29 cellular contexts compared by ENCODE assay signal in genomic region chr6:138891255-138891986, GRCh38.
DNase-seq lines count a peak whose midpoint lies in the region; ATAC-seq and TF ChIP-seq lines count a peak whose summit lies in the region.
"Had no signal": no experiment of that assay in that cellular context is flagged by ENCODE, and none has a peak within 500 bp of the region (broad histone marks: within the 10 kb centered on the region; RNA-seq: fewer than 3 reads in every experiment).

No MANE protein-coding gene starts in this region.

- no peaks in the 10 kb centered on the region for H3K79me2 ChIP-seq in GM23338 (replicated peaks; ENCODE audit: insufficient read depth)
- H3K79me2 ChIP-seq in PC-3 (ENCODE audit: low read length) = no peaks in the 10 kb centered on the region

- H3K27me3 Mint-ChIP-seq in GM23338 (ENCODE audit: insufficient read depth, low read depth, poor library complexity) = peaks cover 5% of the 10 kb centered on the region
- H3K27me3 Mint-ChIP-seq: activated CD4-positive, alpha-beta T cell treated with anti-CD3 and anti-CD28 coated beads for 36 hours; activated T-cell treated with anti-CD3 and anti-CD28 coated beads, Interleukin-2, amount 50 U/mL, for 24 hours; effector memory CD8-positive, alpha-beta T cell; naive B cell had no signal

- H3K27me3 ChIP-seq in GM23338 (ENCODE audit: insufficient read depth) (no peaks in the 10 kb centered on the region), PC-3 (ENCODE audit: low read length) (no peaks in the 10 kb centered on the region), brain microvascular endothelial cell (replicated peaks) (no peaks in the 10 kb centered on the region), body of pancreas (no peaks in the 10 kb centered on the region), sigmoid colon (no peaks in the 10 kb centered on the region)
- H3K27me3 ChIP-seq: BLaER1, esophagus muscularis mucosa, neutrophil, tibial nerve had no signal

- H3K9me2 ChIP-seq in GM23338 (ENCODE audit: insufficient read depth) = no peaks in the 10 kb centered on the region
- no peaks in the 10 kb centered on the region for H3K9me2 ChIP-seq in PC-3 (replicated peaks; ENCODE audit: low read length)

- intact Hi-C loops in PC-3 (cut with micrococcal nuclease) (no loop called here), body of pancreas (cut with DNase I) (no loop called here), sigmoid colon (cut with DNase I) (no loop called here)

- ATAC-seq in GM23338 (peak; percentile 76), PC-3 (peak; percentile 82), body of pancreas (no peak)
- ATAC-seq in stimulated activated effector memory CD8-positive, alpha-beta T cell treated with anti-CD3 and anti-CD28 coated beads, Interleukin-12 subunit alpha, Interleukin-12 subunit beta, amount 100 ng/mL, for 72 hours = peak; percentile 55
- ATAC-seq: activated CD4-positive, alpha-beta T cell treated with anti-CD3 and anti-CD28 coated beads for 36 hours; effector memory CD8-positive, alpha-beta T cell; psoas muscle had no signal

- POLR2A ChIA-PET in PC-3 (lab: Charles Lee; ENCODE audit: unreplicated experiment) = no interaction called here

- H3K36me3 ChIP-seq in GM23338 (ENCODE audit: insufficient read depth) = no peaks in the 10 kb centered on the region
- no peaks in the 10 kb centered on the region for H3K36me3 ChIP-seq in PC-3 (ENCODE audit: low read depth, low read length)
- no peaks in the 10 kb centered on the region for H3K36me3 ChIP-seq in brain microvascular endothelial cell (replicated peaks)
- no peaks in the 10 kb centered on the region for H3K36me3 ChIP-seq in body of pancreas (replicated peaks in 1 of 2; ENCODE audit: insufficient read depth in 1 of 2, low read depth in 2 of 2)
- no peaks in the 10 kb centered on the region for H3K36me3 ChIP-seq in sigmoid colon
- H3K36me3 ChIP-seq: esophagus muscularis mucosa, left ventricle myocardium inferior, neutrophil had no signal

- no peak for TF ChIP-seq EP300 in sigmoid colon (IDR thresholded peaks at IDR 0.05)

- H3K9me3 ChIP-seq in PC-3 (ENCODE audit: low read length) = no peaks in the 10 kb centered on the region
- no peaks in the 10 kb centered on the region for H3K9me3 ChIP-seq in body of pancreas
- peaks cover 0 to 3% (median 0%) of the 10 kb centered on the region in 4 donors for H3K9me3 ChIP-seq in sigmoid colon
- H3K9me3 ChIP-seq: BLaER1, esophagus muscularis mucosa, neutrophil, psoas muscle had no signal

- H3K36me3 Mint-ChIP-seq in GM23338 (ENCODE audit: low read depth) = no peaks in the 10 kb centered on the region
- no peaks in the 10 kb centered on the region for H3K36me3 Mint-ChIP-seq in stimulated activated effector memory CD8-positive, alpha-beta T cell treated with anti-CD3 and anti-CD28 coated beads, Interleukin-12 subunit alpha, Interleukin-12 subunit beta, amount 100 ng/mL, for 72 hours
- H3K36me3 Mint-ChIP-seq: naive B cell had no signal

- H4K20me1 ChIP-seq in GM23338 (replicated peaks; ENCODE audit: insufficient read depth) (no peaks in the 10 kb centered on the region), PC-3 (ENCODE audit: low read length) (no peaks in the 10 kb centered on the region)
- H4K20me1 ChIP-seq: BLaER1 had no signal

- in situ Hi-C loops in brain microvascular endothelial cell (cut with HindIII; ENCODE audit: low pct_ligation_motif_present, low sequenced_read_pairs) = no loop called here

- H3K4me3 Mint-ChIP-seq in GM23338 = no peak overlapping the region
- no peak overlapping the region for H3K4me3 Mint-ChIP-seq in stimulated activated effector memory CD8-positive, alpha-beta T cell treated with anti-CD3 and anti-CD28 coated beads, Interleukin-12 subunit alpha, Interleukin-12 subunit beta, amount 100 ng/mL, for 72 hours
- H3K4me3 Mint-ChIP-seq: activated CD4-positive, alpha-beta T cell treated with anti-CD3 and anti-CD28 coated beads for 36 hours; activated T-cell treated with anti-CD3 and anti-CD28 coated beads, Interleukin-2, amount 50 U/mL, for 24 hours; effector memory CD8-positive, alpha-beta T cell; HFFc6; mesothelial cell of epicardium; naive B cell had no signal

- 90 to 97% methylated on average over 3 of the region's 3 CpGs for WGBS in body of pancreas, 2 donors
- WGBS in sigmoid colon, 2 donors = 92 to 94% methylated on average over 3 of the region's 3 CpGs

- H3K9me3 Mint-ChIP-seq in GM23338 = no peaks in the 10 kb centered on the region
- no peaks in the 10 kb centered on the region for H3K9me3 Mint-ChIP-seq in stimulated activated effector memory CD8-positive, alpha-beta T cell treated with anti-CD3 and anti-CD28 coated beads, Interleukin-12 subunit alpha, Interleukin-12 subunit beta, amount 100 ng/mL, for 72 hours
- H3K9me3 Mint-ChIP-seq: activated T-cell treated with anti-CD3 and anti-CD28 coated beads, Interleukin-2, amount 50 U/mL, for 24 hours; effector memory CD8-positive, alpha-beta T cell; HFFc6 had no signal

- peak overlapping the region; percentile 6; the same call in 1 of the 2 replicates for H3K9ac ChIP-seq in PC-3 (ENCODE audit: low read length)
- H3K9ac ChIP-seq: BLaER1 had no signal

- no peak for TF ChIP-seq POLR2A in body of pancreas (IDR thresholded peaks at IDR 0.05)
- TF ChIP-seq POLR2A in sigmoid colon (IDR thresholded peaks at IDR 0.05) = no peak

- peaks cover 7% of the 10 kb centered on the region; the same call in 1 of the 2 replicates for H3K4me1 ChIP-seq in GM23338 (ENCODE audit: insufficient read depth)
- H3K4me1 ChIP-seq in PC-3 (ENCODE audit: insufficient read depth, low read length) = peaks cover 16% of the 10 kb centered on the region
- no peaks in the 10 kb centered on the region for H3K4me1 ChIP-seq in body of pancreas
- H3K4me1 ChIP-seq in sigmoid colon = no peaks in the 10 kb centered on the region
- H3K4me1 ChIP-seq: BLaER1, esophagus muscularis mucosa, psoas muscle, tibial nerve had no signal

- no peak overlapping the region for H3K4me3 ChIP-seq in GM23338
- peak overlapping the region; percentile 32; the same call in 1 of the 2 replicates for H3K4me3 ChIP-seq in PC-3 (ENCODE audit: low read length)
- H3K4me3 ChIP-seq in brain microvascular endothelial cell (ENCODE audit: low read depth, low read length) = no peak overlapping the region
- no peak overlapping the region for H3K4me3 ChIP-seq in body of pancreas
- H3K4me3 ChIP-seq in sigmoid colon = no peak overlapping the region
- H3K4me3 ChIP-seq: BLaER1, esophagus muscularis mucosa, left ventricle myocardium inferior, psoas muscle, tibial nerve had no signal

- DNase-seq in GM23338 (ENCODE audit: low spot score) (peak; percentile 33), PC-3 (peak; percentile 63), brain microvascular endothelial cell (peak; percentile 14), body of pancreas (no peak), sigmoid colon (no peak)
- no peak for DNase-seq in stimulated activated effector memory CD8-positive, alpha-beta T cell treated with anti-CD3 and anti-CD28 coated beads, Interleukin-12 subunit alpha, Interleukin-12 subunit beta, amount 100 ng/mL, for 72 hours (ENCODE audit: low spot score in 2 of 2)
- DNase-seq in stimulated activated naive CD4-positive, alpha-beta T cell (lab: John Stamatoyannopoulos, UW) = no peak
- DNase-seq: activated CD4-positive, alpha-beta T cell treated with anti-CD3 and anti-CD28 coated beads for 36 hours; activated CD8-positive, alpha-beta memory T cell treated with anti-CD3 and anti-CD28 coated beads for 24 hours; activated naive CD4-positive, alpha-beta T cell; activated T-cell treated with anti-CD3 and anti-CD28 coated beads, Interleukin-2, amount 50 U/mL, for 24 hours; DMS153; effector memory CD8-positive, alpha-beta T cell; GDM1; HFFc6; islet precursor cell; left ventricle myocardium inferior; naive B cell; NCI-H1048; NCI-H1694; OCI-M1; psoas muscle; SHP77; stimulated activated CD4-positive, alpha-beta T cell treated with anti-CD3 and anti-CD28 coated beads, Interleukin-15, amount 100 ng/mL, for 24 hours had no signal

- no peak overlapping the region for H3K27ac ChIP-seq in GM23338 (ENCODE audit: low read depth)
- peak overlapping the region; percentile 65 for H3K27ac ChIP-seq in PC-3 (ENCODE audit: low read length)
- H3K27ac ChIP-seq in brain microvascular endothelial cell = no peak overlapping the region
- H3K27ac ChIP-seq in body of pancreas = no peak overlapping the region
- no peak overlapping the region for H3K27ac ChIP-seq in sigmoid colon
- H3K27ac ChIP-seq: BLaER1, esophagus muscularis mucosa, left ventricle myocardium inferior, neutrophil, psoas muscle, tibial nerve had no signal

- peak overlapping the region; percentile 60 for H3K27ac Mint-ChIP-seq in GM23338
- H3K27ac Mint-ChIP-seq in stimulated activated effector memory CD8-positive, alpha-beta T cell treated with anti-CD3 and anti-CD28 coated beads, Interleukin-12 subunit alpha, Interleukin-12 subunit beta, amount 100 ng/mL, for 72 hours = no peak overlapping the region
- H3K27ac Mint-ChIP-seq: activated CD4-positive, alpha-beta T cell treated with anti-CD3 and anti-CD28 coated beads for 36 hours; activated T-cell treated with anti-CD3 and anti-CD28 coated beads, Interleukin-2, amount 50 U/mL, for 24 hours; HFFc6; mesothelial cell of epicardium had no signal

- TF ChIP-seq CTCF in GM23338 (conservative IDR thresholded peaks at IDR 0.05; ENCODE audit: low read depth in 2 of 2) = no peak
- no peak for TF ChIP-seq CTCF in PC-3 (conservative IDR thresholded peaks at IDR 0.05; ENCODE audit: low read depth, low read length)
- TF ChIP-seq CTCF in brain microvascular endothelial cell (IDR thresholded peaks at IDR 0.05; ENCODE audit: low read depth, low read length, missing control alignments) = no peak
- no peak for TF ChIP-seq CTCF in body of pancreas (IDR thresholded peaks at IDR 0.05)
- no peak for TF ChIP-seq CTCF in sigmoid colon (IDR thresholded peaks at IDR 0.05)

- CTCF ChIA-PET in PC-3 (lab: Charles Lee) = no interaction called here

- H3K4me2 ChIP-seq in GM23338 (peak overlapping the region; percentile 23; the same call in 1 of the 2 replicates), PC-3 (ENCODE audit: low read length) (peak overlapping the region; percentile 67)
- H3K4me2 ChIP-seq: BLaER1 had no signal

- peaks cover 18% of the 10 kb centered on the region for H3K4me1 Mint-ChIP-seq in GM23338
- H3K4me1 Mint-ChIP-seq in stimulated activated effector memory CD8-positive, alpha-beta T cell treated with anti-CD3 and anti-CD28 coated beads, Interleukin-12 subunit alpha, Interleukin-12 subunit beta, amount 100 ng/mL, for 72 hours = no peaks in the 10 kb centered on the region
- H3K4me1 Mint-ChIP-seq: mesothelial cell of epicardium had no signal

- BruUV-seq in PC-3 (replicated peaks; lab: Mats Ljungman, UMichigan) = no TSS peak

- no peak overlapping the region for H2AFZ ChIP-seq in GM23338
- H2AFZ ChIP-seq in PC-3 (ENCODE audit: low read length) = no peak overlapping the region

- no peaks in the 10 kb centered on the region for H3F3A ChIP-seq in GM23338 (replicated peaks; ENCODE audit: low read depth)
- H3F3A ChIP-seq in PC-3 (ENCODE audit: low read length, unreplicated experiment) = no peaks in the 10 kb centered on the region

Comparison
In these comparisons a context has a peak if more than half of its experiments do, and no peak if none do; other contexts are left out.
1. DNase-seq: peak in GM23338 (single experiment), PC-3 (single experiment) and brain microvascular endothelial cell (single experiment); none in stimulated activated effector memory CD8-positive, alpha-beta T cell treated with anti-CD3 and anti-CD28 coated beads, Interleukin-12 subunit alpha, Interleukin-12 subunit beta, amount 100 ng/mL, for 72 hours (0 of 2), body of pancreas (0 of 4), stimulated activated naive CD4-positive, alpha-beta T cell (0 of 6) and sigmoid colon (single experiment).